ENCODE assay signal across 1 cellular context in genomic region chr4:84967292-84967651, GRCh38.
TF ChIP-seq lines count a peak whose summit lies in the region.

No MANE protein-coding gene starts in this region.

TF ChIP-seq in K562, 482 proteins besides CTCF, POLR2A, EP300 and RAD21 (continued from another document):
- TF ChIP-seq RREB1 (CRISPR knock-in tag; IDR thresholded peaks at IDR 0.05), result no peak
- TF ChIP-seq FOXA1 (IDR thresholded peaks at IDR 0.05; ENCODE audit: borderline replicate concordance), result no peak
- no peak for TF ChIP-seq THRA (IDR thresholded peaks at IDR 0.05)
- TF ChIP-seq BCL6 (CRISPR knock-in tag; IDR thresholded peaks at IDR 0.05), result no peak
- no peak for TF ChIP-seq YBX1 (IDR thresholded peaks at IDR 0.05)
- TF ChIP-seq TAF7 (tag; IDR thresholded peaks at IDR 0.05), result 0 out of 2 replicates have a peak, but pooled peaks have one; percentile 57
- TF ChIP-seq ZNF24 (IDR thresholded peaks at IDR 0.05), result no peak
- no peak for TF ChIP-seq PBX2 (CRISPR knock-in tag; IDR thresholded peaks at IDR 0.05; ENCODE audit: low read depth)
- TF ChIP-seq PBX2 (tag; conservative IDR thresholded peaks at IDR 0.05; ENCODE audit: low read depth), result no peak
- no peak for TF ChIP-seq PTRF (tag; IDR thresholded peaks at IDR 0.05)
- no peak for TF ChIP-seq POLR2AphosphoS5 (IDR thresholded peaks at IDR 0.05; ENCODE audit: control insufficient read depth, insufficient read depth, low read depth, low read length)
- TF ChIP-seq PKNOX1 (IDR thresholded peaks at IDR 0.05), result no peak
- TF ChIP-seq LARP7 (IDR thresholded peaks at IDR 0.05), result no peak
- TF ChIP-seq ZNF785 (CRISPR knock-in tag; IDR thresholded peaks at IDR 0.05), result no peak
- TF ChIP-seq ETS2 (tag; IDR thresholded peaks at IDR 0.05; ENCODE audit: borderline replicate concordance, poor library complexity, severe bottlenecking), result no peak
- TF ChIP-seq NR2C2 (CRISPR knock-in tag; IDR thresholded peaks at IDR 0.05), result no peak
- TF ChIP-seq NR2C2 (tag; IDR thresholded peaks at IDR 0.05), result 0 out of 2 replicates have a peak, but pooled peaks have one; percentile 17
- peak; percentile 39 for TF ChIP-seq TBP (optimal IDR thresholded peaks at IDR 0.05; ENCODE audit: low read depth, low read length)
- no peak for TF ChIP-seq THAP7 (CRISPR knock-in tag; IDR thresholded peaks at IDR 0.05)
- peak; percentile 76 for TF ChIP-seq MAFG (tag; conservative IDR thresholded peaks at IDR 0.05)
- TF ChIP-seq TEAD2 (tag; IDR thresholded peaks at IDR 0.05), result no peak
- no peak for TF ChIP-seq FOXA3 (CRISPR knock-in tag; conservative IDR thresholded peaks at IDR 0.05 in 1 of 2, IDR thresholded peaks at IDR 0.05 in 1 of 2)
- TF ChIP-seq SPI1 (IDR thresholded peaks at IDR 0.05; ENCODE audit: borderline replicate concordance, low read depth, low read length), result peak; percentile 42; the same call in 1 of the 2 replicates
- TF ChIP-seq BMI1 (IDR thresholded peaks at IDR 0.05; ENCODE audit: low read length), result no peak
- TF ChIP-seq ZNF140 (CRISPR knock-in tag; IDR thresholded peaks at IDR 0.05), result no peak
- no peak for TF ChIP-seq GABPB2 (CRISPR knock-in tag; conservative IDR thresholded peaks at IDR 0.05)
- TF ChIP-seq ZNF174 (CRISPR knock-in tag; IDR thresholded peaks at IDR 0.05), result no peak
- no peak for TF ChIP-seq ZNF586 (CRISPR knock-in tag; conservative IDR thresholded peaks at IDR 0.05)
- peak; percentile 55; the same call in 1 of the 2 replicates for TF ChIP-seq MAFK (IDR thresholded peaks at IDR 0.05; ENCODE audit: low read length)
- peak; percentile 19 for TF ChIP-seq PRDM10 (IDR thresholded peaks at IDR 0.05; ENCODE audit: partially characterized antibody)
- no peak for TF ChIP-seq MEIS2 (IDR thresholded peaks at IDR 0.05; ENCODE audit: partially characterized antibody)
- no peak for TF ChIP-seq USF1 (CRISPR knock-in tag; IDR thresholded peaks at IDR 0.05)
- no peak for TF ChIP-seq SIX5 (IDR thresholded peaks at IDR 0.05; ENCODE audit: borderline replicate concordance in 1 of 2, insufficient read depth in 1 of 2, low read depth in 1 of 2, low read length in 2 of 2)
- TF ChIP-seq VEZF1 (CRISPR knock-in tag; IDR thresholded peaks at IDR 0.05), result no peak
- no peak for TF ChIP-seq HMG20A (CRISPR knock-in tag; conservative IDR thresholded peaks at IDR 0.05)
- TF ChIP-seq THRAP3 (IDR thresholded peaks at IDR 0.05; ENCODE audit: borderline replicate concordance), result no peak
- no peak for TF ChIP-seq SLC30A9 (CRISPR knock-in tag; IDR thresholded peaks at IDR 0.05)
- TF ChIP-seq C11orf30 (IDR thresholded peaks at IDR 0.05; ENCODE audit: low read depth), result peak; percentile 86
- TF ChIP-seq ZNF165 (CRISPR knock-in tag; IDR thresholded peaks at IDR 0.05; ENCODE audit: borderline replicate concordance), result no peak
- no peak for TF ChIP-seq CBX3 (IDR thresholded peaks at IDR 0.05; ENCODE audit: borderline replicate concordance in 1 of 2, low read length in 2 of 2)
- no peak for TF ChIP-seq YY1 (IDR thresholded peaks at IDR 0.05; ENCODE audit: borderline replicate concordance in 1 of 3, control insufficient read depth in 1 of 3, extremely low read depth in 1 of 3, insufficient read depth in 3 of 3, insufficient read length in 1 of 3, insufficient replicate concordance in 2 of 3, low read depth in 1 of 3, low read length in 2 of 3)
- no peak for TF ChIP-seq POLR2H (tag; IDR thresholded peaks at IDR 0.05; ENCODE audit: low read depth)
- TF ChIP-seq NEUROD1 (IDR thresholded peaks at IDR 0.05; ENCODE audit: borderline replicate concordance, low read depth, low read length, partially characterized antibody), result no peak
- peak; percentile 49 for TF ChIP-seq NFE2 (IDR thresholded peaks at IDR 0.05; ENCODE audit: low read depth)
- no peak for TF ChIP-seq ZNF398 (CRISPR knock-in tag; IDR thresholded peaks at IDR 0.05)
- no peak for TF ChIP-seq ZNF584 (CRISPR knock-in tag; IDR thresholded peaks at IDR 0.05; ENCODE audit: low read depth)
- no peak for TF ChIP-seq ZC3H4 (CRISPR knock-in tag; IDR thresholded peaks at IDR 0.05; ENCODE audit: borderline replicate concordance)
